1 cellular context compared by ENCODE assay signal in genomic region chr20:44737116-44737515, GRCh38.
TF ChIP-seq lines count a peak whose summit lies in the region.

No MANE protein-coding gene starts in this region.

TF ChIP-seq in IMR-90, 13 proteins besides CTCF, POLR2A, EP300 and RAD21:
- TF ChIP-seq USF2 (IDR thresholded peaks at IDR 0.05; ENCODE audit: low read depth, low read length): no peak
- TF ChIP-seq CEBPB (IDR thresholded peaks at IDR 0.05; ENCODE audit: low read depth, low read length): no peak
- TF ChIP-seq MAFK (IDR thresholded peaks at IDR 0.05; ENCODE audit: low read depth, low read length): no peak
- TF ChIP-seq MXI1 (IDR thresholded peaks at IDR 0.05; ENCODE audit: borderline replicate concordance, low read depth, low read length): no peak
- TF ChIP-seq MAZ (IDR thresholded peaks at IDR 0.05; ENCODE audit: borderline replicate concordance, low read depth, low read length): no peak
